In genomic region chr17:55264640-55265298, GRCh38 we compare ENCODE assay signal across 8 cellular contexts. TPM values are rescaled to one million over a fixed set of nuclear protein-coding genes. Genes with fewer than 3 reads are reported as not detected.
DNase-seq lines count a peak whose midpoint lies in the region; ATAC-seq and TF ChIP-seq lines count a peak whose summit lies in the region.

A gene with protein sequence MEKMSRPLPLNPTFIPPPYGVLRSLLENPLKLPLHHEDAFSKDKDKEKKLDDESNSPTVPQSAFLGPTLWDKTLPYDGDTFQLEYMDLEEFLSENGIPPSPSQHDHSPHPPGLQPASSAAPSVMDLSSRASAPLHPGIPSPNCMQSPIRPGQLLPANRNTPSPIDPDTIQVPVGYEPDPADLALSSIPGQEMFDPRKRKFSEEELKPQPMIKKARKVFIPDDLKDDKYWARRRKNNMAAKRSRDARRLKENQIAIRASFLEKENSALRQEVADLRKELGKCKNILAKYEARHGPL (plus strand): TSS chr17:55264960. CDS start chr17:55265485, 525 bp downstream.

- CTCF ChIA-PET in CD8-positive, alpha-beta memory T cell (lab: Charles Lee), result interaction anchor here (1.0 to 2.1 kb wide), 3 partner anchors 10 to 27 kb away, joined by 3 to 13 read pairs (median 12); no protein-coding TSS in a partner anchor
- CTCF ChIA-PET in activated naive CD4-positive, alpha-beta T cell treated with anti-CD3 and anti-CD28 coated beads for 36 hours (lab: Charles Lee), result interaction anchor here (0.6 to 1.3 kb wide), 2 partner anchors 27 to 308 kb away, joined by 3 read pairs; no protein-coding TSS in a partner anchor

- peak; percentile 53 to 76 (median 68) for DNase-seq in CD8-positive, alpha-beta memory T cell
- DNase-seq in HUDEP-2 (lab: John Stamatoyannopoulos, UW; ENCODE audit: unreplicated experiment in 76 of 76), result peak in 72 of 76 experiments; percentile 11 to 83 (median 64)
- DNase-seq in RKO (ENCODE audit: low spot score), result peak; percentile 71
- DNase-seq in activated naive CD4-positive, alpha-beta T cell treated with anti-CD3 and anti-CD28 coated beads for 36 hours, result peak; percentile 68
- DNase-seq in germinal center (ENCODE audit: low spot score), result peak; percentile 89
- peak; percentile 81 for DNase-seq in stomach

- intact Hi-C loops in activated naive CD4-positive, alpha-beta T cell treated with anti-CD3 and anti-CD28 coated beads for 36 hours (cut with micrococcal nuclease), result loop anchor here (1.0 to 2.0 kb wide), 3 partner anchors 26 to 296 kb away; partner anchors contain the start of genes COX11, MMD and STXBP4
- intact Hi-C loops in stomach (cut with DNase I; ENCODE audit: low total_unique reads), result no loop called here

- peaks cover 38 to 71% of the 10 kb centered on the region in 2 donors for H3K27me3 Mint-ChIP-seq in CD8-positive, alpha-beta memory T cell
- H3K27me3 Mint-ChIP-seq in activated naive CD4-positive, alpha-beta T cell treated with anti-CD3 and anti-CD28 coated beads for 36 hours (ENCODE audit: low read depth), result peaks cover 78% of the 10 kb centered on the region

- H3K4me3 Mint-ChIP-seq in CD8-positive, alpha-beta memory T cell, result peak within 1 kb of the TSS; percentile 74 to 88 (median 84)
- peak within 1 kb of the TSS; percentile 48 for H3K4me3 Mint-ChIP-seq in activated naive CD4-positive, alpha-beta T cell treated with anti-CD3 and anti-CD28 coated beads for 36 hours

- 0 to 1% (median 1%) methylated on average over 49 to 64 of the region's 64 CpGs for WGBS in stomach, 5 donors

- peak within 1 kb of the TSS; percentile 40 for H3K4me3 ChIP-seq in CD8-positive, alpha-beta memory T cell (ENCODE audit: low read length)
- peak within 1 kb of the TSS; percentile 39 for H3K4me3 ChIP-seq in neuron (ENCODE audit: low read length)
- H3K4me3 ChIP-seq in stomach, result peak within 1 kb of the TSS; percentile 49 to 58 (median 55)

- peaks cover 0 to 5% (median 4%) of the 10 kb centered on the region in 5 donors for H3K9me3 Mint-ChIP-seq in CD8-positive, alpha-beta memory T cell
- H3K9me3 Mint-ChIP-seq in activated naive CD4-positive, alpha-beta T cell treated with anti-CD3 and anti-CD28 coated beads for 36 hours, result no peaks in the 10 kb centered on the region

- peak within 1 kb of the TSS; percentile 81 for H2AFZ ChIP-seq in neuron (ENCODE audit: low read depth, low read length)

- TF ChIP-seq EP300 in stomach (IDR thresholded peaks at IDR 0.05), result no peak

- no peak for TF ChIP-seq POLR2A in stomach (IDR thresholded peaks at IDR 0.05)

- TF ChIP-seq CTCF in stomach (IDR thresholded peaks at IDR 0.05), result no peak

- H3K27ac ChIP-seq in CD8-positive, alpha-beta memory T cell (ENCODE audit: low read depth, low read length), result no peak within 1 kb of the TSS
- peak within 1 kb of the TSS; percentile 18 to 89 (median 84) for H3K27ac ChIP-seq in stomach

- H3K27ac Mint-ChIP-seq in CD8-positive, alpha-beta memory T cell, result peak within 1 kb of the TSS in 7 of 8 donors; percentile 24 to 88 (median 67)
- no peak within 1 kb of the TSS for H3K27ac Mint-ChIP-seq in activated naive CD4-positive, alpha-beta T cell treated with anti-CD3 and anti-CD28 coated beads for 36 hours

- H3K9me3 ChIP-seq in CD8-positive, alpha-beta memory T cell (ENCODE audit: low read length), result no peaks in the 10 kb centered on the region
- H3K9me3 ChIP-seq in neuron (ENCODE audit: low read length) (no peaks in the 10 kb centered on the region), stomach (no peaks in the 10 kb centered on the region)

- H3K4me1 Mint-ChIP-seq in CD8-positive, alpha-beta memory T cell, result peaks cover 14 to 25% (median 16%) of the 10 kb centered on the region in 3 donors
- peaks cover 13% of the 10 kb centered on the region for H3K4me1 Mint-ChIP-seq in activated naive CD4-positive, alpha-beta T cell treated with anti-CD3 and anti-CD28 coated beads for 36 hours (ENCODE audit: low read depth)

- peaks cover 18% of the 10 kb centered on the region for H3K27me3 ChIP-seq in CD8-positive, alpha-beta memory T cell (ENCODE audit: insufficient read depth, low read length, poor library complexity, severe bottlenecking)
- peaks cover 68% of the 10 kb centered on the region for H3K27me3 ChIP-seq in neuron (ENCODE audit: insufficient read depth, low read length)
- H3K27me3 ChIP-seq in stomach, result peaks cover 0 to 41% (median 24%) of the 10 kb centered on the region in 3 donors

- H3K36me3 Mint-ChIP-seq in CD8-positive, alpha-beta memory T cell, result peaks cover 0 to 7% (median 0%) of the 10 kb centered on the region in 3 donors
- no peaks in the 10 kb centered on the region for H3K36me3 Mint-ChIP-seq in activated naive CD4-positive, alpha-beta T cell treated with anti-CD3 and anti-CD28 coated beads for 36 hours (ENCODE audit: low read depth)

- peaks cover 20% of the 10 kb centered on the region for H3K4me1 ChIP-seq in CD8-positive, alpha-beta memory T cell (ENCODE audit: insufficient read depth, low read length)
- peaks cover 12% of the 10 kb centered on the region for H3K4me1 ChIP-seq in neuron (ENCODE audit: insufficient read depth, low read length)
- peaks cover 13 to 60% (median 37%) of the 10 kb centered on the region in 4 donors for H3K4me1 ChIP-seq in stomach

- ATAC-seq in GM21381 (IDR thresholded peaks at IDR 0.05; ENCODE audit: unreplicated experiment), result peak; percentile 98

- POLR2A ChIA-PET in CD8-positive, alpha-beta memory T cell (lab: Charles Lee), result interaction anchor here (0.7 to 2.1 kb wide), 4 partner anchors 27 to 91 kb away, joined by 3 to 17 read pairs (median 6); no protein-coding TSS in a partner anchor

- H3K36me3 ChIP-seq in CD8-positive, alpha-beta memory T cell (ENCODE audit: insufficient read depth, low read length), result no peaks in the 10 kb centered on the region
- H3K36me3 ChIP-seq in neuron (ENCODE audit: insufficient read depth, low read length), result no peaks in the 10 kb centered on the region
- H3K36me3 ChIP-seq in stomach, result no peaks in the 10 kb centered on the region

RNA-seq across cellular contexts. Expression of the gene that starts here (rescaled TPM):
- total RNA-seq in CD8-positive, alpha-beta memory T cell, result under 1 TPM; 0.81 to 0.93 TPM
- 0.59 TPM for polyA plus RNA-seq in CD8-positive, alpha-beta memory T cell
- total RNA-seq in activated naive CD4-positive, alpha-beta T cell treated with anti-CD3 and anti-CD28 coated beads for 36 hours, result under 1 TPM; 0.79 to 0.86 TPM
- total RNA-seq in stomach, result 10 to 100 TPM in 3 of 5 donors, 1 to 10 TPM in 2; 2.3 to 42.4 (median 12.9) TPM
- 10 to 100 TPM in 1 of 3 donors, 1 to 10 TPM in 2; 1.6 to 10.6 (median 2.9) TPM for polyA plus RNA-seq in stomach

Comparison
In these comparisons a context has a peak if more than half of its experiments do, and no peak if none do; other contexts are left out.
1. Peak in DNase-seq and H3K4me3 ChIP-seq in CD8-positive, alpha-beta memory T cell; RNA of the gene not detected or under 1 TPM.
2. Peak in DNase-seq in activated naive CD4-positive, alpha-beta T cell treated with anti-CD3 and anti-CD28 coated beads for 36 hours; RNA of the gene not detected or under 1 TPM.